Comparison of ENCODE assay signal across 9 cellular contexts in the genomic region with DNA sequence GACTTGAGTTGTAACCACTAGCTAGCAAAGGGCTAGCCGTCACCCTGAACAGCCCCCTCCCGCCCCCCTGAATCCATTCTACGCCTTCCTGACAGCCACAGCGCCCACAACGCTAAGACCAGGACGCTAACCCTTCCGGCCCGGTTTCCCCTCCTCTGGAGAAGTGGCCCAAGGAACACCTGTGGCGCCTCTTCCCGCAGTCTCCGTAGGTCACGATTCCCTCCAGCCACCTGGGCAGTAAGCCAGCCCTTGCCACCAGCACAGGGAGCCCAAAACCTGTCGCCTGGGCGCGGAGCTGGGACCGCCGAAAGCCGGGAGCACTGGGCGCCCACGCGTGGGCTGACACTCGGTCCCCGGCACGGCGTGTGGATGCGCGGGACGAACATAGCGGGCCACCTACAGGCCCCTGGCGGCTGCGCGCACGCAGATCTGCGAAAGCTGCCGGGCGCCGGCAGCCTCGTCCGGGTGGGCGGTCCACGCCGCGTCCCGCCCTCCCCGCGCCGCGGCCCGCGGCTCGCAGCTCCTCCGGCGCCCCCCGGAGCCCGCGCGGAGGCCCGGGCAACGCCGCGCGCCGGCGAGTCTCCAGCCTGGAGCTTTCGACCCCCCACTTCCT. TPM values are rescaled to one million over a fixed set of nuclear protein-coding genes. Genes with fewer than 3 reads are reported as not detected.
A peak's percentile ranks its signal among the peaks of the same experiment; 100 is the strongest.
DNase-seq lines count a peak whose midpoint lies in the region; ATAC-seq and TF ChIP-seq lines count a peak whose summit lies in the region.
"Had no signal": no experiment of that assay in that cellular context is flagged by ENCODE, and none has a peak within 500 bp of the region (broad histone marks: within the 10 kb centered on the region; RNA-seq: fewer than 3 reads in every experiment).

No MANE protein-coding gene starts in this region.

- no peak for DNase-seq in AG09319 (ENCODE audit: extremely low read depth, low read depth)
- peak; percentile 32 to 40 for DNase-seq in SJCRH30
- DNase-seq in iPS-NIHi7 (ENCODE audit: extremely low spot score) = peak; percentile 53
- peak; percentile 69 for DNase-seq in stimulated activated CD4-positive, alpha-beta T cell treated with anti-CD3 and anti-CD28 coated beads, Interleukin-15, amount 100 ng/mL, for 24 hours
- no peak for DNase-seq in NCI-H1092 (lab: John Stamatoyannopoulos, UW)

- peak overlapping the region; percentile 91 for H3K4me3 ChIP-seq in SJCRH30

- H3K4me1 ChIP-seq in SJCRH30 = peaks cover 15% of the 10 kb centered on the region

- peak overlapping the region in 2 of 5 experiments; percentile 38 to 59 for H3K27ac Mint-ChIP-seq in brain

- H3K4me3 Mint-ChIP-seq in brain = peak overlapping the region; percentile 84 to 90 (median 86)

- ATAC-seq in GM18520 (IDR thresholded peaks at IDR 0.05; ENCODE audit: unreplicated experiment) (peak; percentile 13), HG03025 (IDR thresholded peaks at IDR 0.05; ENCODE audit: low FRiP score, unreplicated experiment) (peak; percentile 38)

- H3K36me3 Mint-ChIP-seq in brain = peaks cover 11% of the 10 kb centered on the region

- H3K9me3 ChIP-seq in SJCRH30 (replicated peaks) = no peaks in the 10 kb centered on the region

- peaks cover 31% of the 10 kb centered on the region for H3K36me3 ChIP-seq in SJCRH30

- H3K9me3 Mint-ChIP-seq in brain = peaks cover 0 to 2% (median 0%) of the 10 kb centered on the region in 5 experiments

- peak; percentile 28 for TF ChIP-seq CTCF in AG09319 (IDR thresholded peaks at IDR 0.05; ENCODE audit: low read depth, low read length)
- TF ChIP-seq CTCF in brain (conservative IDR thresholded peaks at IDR 0.05) = peak in 1 of 2 experiments; percentile 41

- H3K4me1 Mint-ChIP-seq in brain = peaks cover 15% of the 10 kb centered on the region

- H3K27ac ChIP-seq in SJCRH30 = peak overlapping the region; percentile 80

- H3K27me3 Mint-ChIP-seq in brain = peaks cover 40% of the 10 kb centered on the region

- H3K27me3 ChIP-seq in SJCRH30 = no peaks in the 10 kb centered on the region

RNA-seq across cellular contexts. Expression of gene IRF1, which starts 0.6 kb away (rescaled TPM):
- 13.9 and 14.1 TPM in 2 replicates for total RNA-seq in SJCRH30 (2014; rRNA removed; shearing (Covaris generic))
- 11.5 TPM for polyA plus RNA-seq in brain (ENCODE audit: insufficient read depth, low read depth, low replicate concordance)

RNA-seq across cellular contexts. Expression of gene IL5, which starts 53.3 kb away (rescaled TPM):
- not detected in 2 replicates for total RNA-seq in SJCRH30 (2014; rRNA removed; shearing (Covaris generic))
- not detected for polyA plus RNA-seq in brain (ENCODE audit: insufficient read depth, low read depth, low replicate concordance)
- total RNA-seq: NCI-H460 had no signal

Comparison
In these comparisons a context has a peak if more than half of its experiments do, and no peak if none do; other contexts are left out.
1. DNase-seq: peak in SJCRH30 (2 of 2), iPS-NIHi7 (single experiment) and stimulated activated CD4-positive, alpha-beta T cell treated with anti-CD3 and anti-CD28 coated beads, Interleukin-15, amount 100 ng/mL, for 24 hours (single experiment); none in AG09319 (single experiment) and NCI-H1092 (single experiment).